16 cellular contexts compared by ENCODE assay signal in genomic region chr1:110291241-110292030, GRCh38. TPM values are rescaled to one million over a fixed set of nuclear protein-coding genes. Genes with fewer than 3 reads are reported as not detected.
DNase-seq lines count a peak whose midpoint lies in the region; FAIRE-seq and TF ChIP-seq lines count a peak whose summit lies in the region.
"Had no signal": no experiment of that assay in that cellular context is flagged by ENCODE, and none has a peak within 500 bp of the region (broad histone marks: within the 10 kb centered on the region; RNA-seq: fewer than 3 reads in every experiment).

No MANE protein-coding gene starts in this region.

- H3K27me3 ChIP-seq in WERI-Rb-1 (ENCODE audit: insufficient read depth, low read depth, severe bottlenecking) (no peaks in the 10 kb centered on the region), neural cell (ENCODE audit: insufficient read depth, low read depth, low read length) (no peaks in the 10 kb centered on the region)
- H3K27me3 ChIP-seq: body of pancreas, tibial artery had no signal

- TF ChIP-seq RAD21 in neural cell (conservative IDR thresholded peaks at IDR 0.05), result no peak

- TF ChIP-seq POLR2A in H54 (IDR thresholded peaks at IDR 0.05; ENCODE audit: low read depth, low read length), result no peak

- no peak for TF ChIP-seq EP300 in neural cell (conservative IDR thresholded peaks at IDR 0.05; ENCODE audit: poor library complexity, severe bottlenecking)

- no peak overlapping the region for H2AFZ ChIP-seq in neural cell (ENCODE audit: low read depth, low read length)

- H3K4me2 ChIP-seq in neural cell (ENCODE audit: low read length), result no peak overlapping the region

- no peaks in the 10 kb centered on the region for H3F3A ChIP-seq in neural cell (ENCODE audit: insufficient read depth, low read length, poor library complexity, severe bottlenecking)

- peak; percentile 17 to 28 for DNase-seq in AML-193 (lab: John Stamatoyannopoulos, UW)
- peak; percentile 35 for DNase-seq in GM03348 (ENCODE audit: low spot score)
- peak; percentile 55 for DNase-seq in WERI-Rb-1
- DNase-seq in NCI-H1436 treated with DMSO at 0.1 percent for 48 hours (lab: John Stamatoyannopoulos, UW), result no peak
- no peak for DNase-seq in H54 (ENCODE audit: insufficient read length, low spot score)
- no peak for DNase-seq in hippocampal formation (lab: John Stamatoyannopoulos, UW)
- DNase-seq: activated naive CD8-positive, alpha-beta T cell treated with anti-CD3 and anti-CD28 coated beads, Interleukin-2, amount 10 ng/mL, durations not matched to agents 7 days and 5 days; body of pancreas; head of caudate nucleus; NCI-H1105 treated with DMSO at 0.1 percent for 48 hours; NCI-H226; right cardiac atrium; stimulated activated naive CD4-positive, alpha-beta T cell; tibial artery had no signal

- H3K9ac ChIP-seq in neural cell (ENCODE audit: low read length), result no peak overlapping the region

- peak overlapping the region; percentile 48 for H3K27ac ChIP-seq in WERI-Rb-1
- H3K27ac ChIP-seq in neural cell (ENCODE audit: low read length), result peak overlapping the region; percentile 73
- H3K27ac ChIP-seq: body of pancreas, tibial artery had no signal

- FAIRE-seq in H54 (lab: Jason Lieb, UNC), result no peak
- FAIRE-seq: colon had no signal

- H3K9me3 ChIP-seq in WERI-Rb-1 (ENCODE audit: severe bottlenecking), result no peaks in the 10 kb centered on the region
- no peaks in the 10 kb centered on the region for H3K9me3 ChIP-seq in neural cell (ENCODE audit: low read length)
- H3K9me3 ChIP-seq: body of pancreas, tibial artery had no signal

- H3K36me3 ChIP-seq in WERI-Rb-1 (no peaks in the 10 kb centered on the region), neural cell (ENCODE audit: insufficient read depth, low read length) (no peaks in the 10 kb centered on the region)
- H3K36me3 ChIP-seq: tibial artery had no signal

- H3K79me2 ChIP-seq in neural cell (replicated peaks; ENCODE audit: insufficient read depth, low read length), result no peaks in the 10 kb centered on the region

- TF ChIP-seq CTCF in WERI-Rb-1 (IDR thresholded peaks at IDR 0.05; ENCODE audit: low read depth, low read length), result no peak
- no peak for TF ChIP-seq CTCF in neural cell (IDR thresholded peaks at IDR 0.05; ENCODE audit: poor library complexity, severe bottlenecking)

- H3K9me2 ChIP-seq in neural cell (ENCODE audit: insufficient read depth, low read length), result no peaks in the 10 kb centered on the region

- H4K20me1 ChIP-seq in neural cell (ENCODE audit: insufficient read depth), result no peaks in the 10 kb centered on the region

- H3K4me3 ChIP-seq in WERI-Rb-1 (ENCODE audit: low read depth, low read length), result 0 out of 2 replicates have a peak overlapping the region, but pooled peaks have one; percentile 3
- peak overlapping the region; percentile 45 for H3K4me3 ChIP-seq in neural cell (ENCODE audit: low read length)
- H3K4me3 ChIP-seq: body of pancreas, tibial artery had no signal

TF ChIP-seq in neural cell, 6 proteins besides CTCF, POLR2A, EP300 and RAD21:
- TF ChIP-seq TAF1 (IDR thresholded peaks at IDR 0.05; ENCODE audit: low read depth), result no peak
- no peak for TF ChIP-seq POLR2AphosphoS5 (IDR thresholded peaks at IDR 0.05)
- TF ChIP-seq SMC3 (conservative IDR thresholded peaks at IDR 0.05; ENCODE audit: poor library complexity), result no peak
- no peak for TF ChIP-seq MXI1 (conservative IDR thresholded peaks at IDR 0.05; ENCODE audit: poor library complexity, severe bottlenecking)
- no peak for TF ChIP-seq REST (IDR thresholded peaks at IDR 0.05; ENCODE audit: borderline replicate concordance)
- TF ChIP-seq EZH2 (IDR thresholded peaks at IDR 0.05; ENCODE audit: borderline replicate concordance, insufficient read depth, low read length, poor library complexity, severe bottlenecking), result no peak

RNA-seq across cellular contexts. Expression of gene RBM15, which starts 47.7 kb away (rescaled TPM):
- polyA plus RNA-seq in neural cell, result 8.1 and 9.0 TPM in 2 replicates
- 74.3 and 78.1 TPM in 2 replicates for polyA minus RNA-seq in neural cell

Comparison
In these comparisons a context has a peak if more than half of its experiments do, and no peak if none do; other contexts are left out.
1. DNase-seq: peak in AML-193 (2 of 2), GM03348 (single experiment) and WERI-Rb-1 (single experiment); none in NCI-H1436 treated with DMSO at 0.1 percent for 48 hours (single experiment), H54 (single experiment) and hippocampal formation (0 of 2).